In the genomic region with DNA sequence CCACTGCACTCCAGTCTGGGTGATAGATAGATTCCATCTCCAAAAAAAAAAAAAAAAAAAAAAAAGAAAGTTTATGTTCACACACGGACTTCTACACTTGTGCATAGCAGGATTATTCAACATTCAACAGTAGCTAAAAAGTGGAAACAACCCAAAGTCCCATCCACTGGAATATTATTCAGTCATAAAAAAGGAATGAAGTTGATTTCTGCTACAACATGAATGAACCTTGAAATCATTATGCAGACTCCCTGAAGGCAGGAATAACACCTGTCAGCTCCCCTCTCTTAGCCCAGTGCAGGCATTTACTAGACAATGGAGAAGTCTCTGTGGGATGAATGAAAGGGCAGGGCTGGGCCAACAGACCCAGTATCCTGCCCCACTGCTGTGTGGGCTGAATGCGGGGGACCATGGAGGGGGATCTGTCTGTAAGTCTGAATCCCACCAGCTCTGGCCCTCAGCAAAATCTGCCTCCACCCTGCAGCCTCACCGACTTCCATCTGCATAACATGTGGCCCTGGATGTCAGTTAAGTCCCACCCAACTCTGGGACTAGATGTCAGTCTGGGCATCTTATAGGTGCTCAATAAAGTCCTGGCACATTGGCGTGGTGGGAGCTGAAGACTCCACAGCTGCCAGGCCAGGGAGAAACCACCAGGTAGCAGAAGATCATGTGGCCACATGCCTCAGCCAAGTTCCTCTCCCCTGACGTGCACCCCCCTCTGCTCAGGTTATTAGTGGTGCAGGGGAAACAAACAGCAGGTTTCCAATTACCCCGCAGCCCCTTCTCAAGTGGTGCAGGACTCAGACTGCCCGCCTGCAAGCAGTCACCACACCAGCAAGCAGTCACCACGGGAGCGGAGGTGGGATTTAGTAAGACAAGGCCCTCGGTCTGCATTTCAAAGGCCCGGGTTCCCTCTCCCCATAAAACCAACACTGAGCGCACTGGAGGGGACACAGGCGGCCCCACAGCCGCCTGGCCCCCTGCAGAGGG, we compare ENCODE assay signal across 8 cellular contexts. TPM values are rescaled to one million over a fixed set of nuclear protein-coding genes. Genes with fewer than 3 reads are reported as not detected.
DNase-seq lines count a peak whose midpoint lies in the region; ATAC-seq and TF ChIP-seq lines count a peak whose summit lies in the region.

No MANE protein-coding gene starts in this region.

- no peaks in the 10 kb centered on the region for H3K27me3 ChIP-seq in HCT116 (ENCODE audit: insufficient read depth, low read length)
- no peaks in the 10 kb centered on the region for H3K27me3 ChIP-seq in PC-9 (ENCODE audit: insufficient read depth, low read depth)
- no peaks in the 10 kb centered on the region for H3K27me3 ChIP-seq in esophagus squamous epithelium
- no peaks in the 10 kb centered on the region for H3K27me3 ChIP-seq in rectal smooth muscle tissue (ENCODE audit: control insufficient read depth, insufficient read depth, low read length)

- TF ChIP-seq POLR2A in HCT116 (IDR thresholded peaks at IDR 0.05; ENCODE audit: borderline replicate concordance, extremely low read depth, insufficient read depth, insufficient read length) = no peak
- no peak for TF ChIP-seq POLR2A in esophagus squamous epithelium (IDR thresholded peaks at IDR 0.05)

- H3K9me3 Mint-ChIP-seq in endothelial cell (ENCODE audit: unreplicated experiment) = no peaks in the 10 kb centered on the region

- RAD21 ChIA-PET in HCT116 (lab: Charles Lee; ENCODE audit: low non-redundant PET in 1 of 2, low total read pairs in 2 of 2, uncharacterized antibody in 2 of 2, unreplicated experiment in 2 of 2) = no interaction called here

- no TSS peak for BruUV-seq in HCT116 (replicated peaks; lab: Mats Ljungman, UMichigan)
- no TSS peak for BruUV-seq in PC-9 (replicated peaks; lab: Mats Ljungman, UMichigan)

- no peaks in the 10 kb centered on the region for H3K36me3 ChIP-seq in HCT116 (ENCODE audit: control insufficient read depth in 1 of 2, insufficient read depth in 2 of 2, low read length in 2 of 2)
- peaks cover 5% of the 10 kb centered on the region; the same call in 1 of the 2 replicates for H3K36me3 ChIP-seq in PC-9 (ENCODE audit: low read depth)
- peaks cover 0 to 1% (median 0%) of the 10 kb centered on the region in 3 donors for H3K36me3 ChIP-seq in esophagus squamous epithelium
- H3K36me3 ChIP-seq in rectal smooth muscle tissue (ENCODE audit: control insufficient read depth, insufficient read depth, low read length) = no peaks in the 10 kb centered on the region

- in situ Hi-C loops in GM13976 (cut with MboI; ENCODE audit: low sequenced_read_pairs, unreplicated experiment) = no loop called here

- no peak overlapping the region for H3K9ac ChIP-seq in HCT116 (ENCODE audit: low read length)
- H3K9ac ChIP-seq in rectal smooth muscle tissue (ENCODE audit: low read length) = no peak overlapping the region

- H3K9me2 ChIP-seq in HCT116 (ENCODE audit: insufficient read depth) (no peaks in the 10 kb centered on the region), PC-9 (ENCODE audit: insufficient read depth) (no peaks in the 10 kb centered on the region)

- H3K4me3 Mint-ChIP-seq in endothelial cell (ENCODE audit: unreplicated experiment) = no peak overlapping the region

- H3F3A ChIP-seq in PC-9 (ENCODE audit: insufficient read depth, low read depth) = peaks cover 56% of the 10 kb centered on the region

- H3K27me3 Mint-ChIP-seq in endothelial cell (ENCODE audit: unreplicated experiment) = peaks cover 10% of the 10 kb centered on the region

- no peak for DNase-seq in HCT116 (ENCODE audit: low read depth, low spot score)
- no peak for DNase-seq in PC-9
- no peak for DNase-seq in esophagus squamous epithelium (lab: John Stamatoyannopoulos, UW)
- no peak for DNase-seq in GM13976 (ENCODE audit: low spot score)
- DNase-seq in cerebellum (ENCODE audit: low spot score) = no peak
- no peak for DNase-seq in endothelial cell (ENCODE audit: low spot score)

- H3K4me1 Mint-ChIP-seq in endothelial cell (ENCODE audit: unreplicated experiment) = peaks cover 47% of the 10 kb centered on the region

- POLR2A ChIA-PET in HCT116 (lab: Charles Lee) = interaction anchor here (0.8 to 1.7 kb wide), 2 partner anchors 9 to 28 kb away, joined by 3 to 7 read pairs; partner anchors contain the start of gene ZFP36L2
- POLR2A ChIA-PET in PC-9 (lab: Charles Lee; ENCODE audit: unreplicated experiment) = interaction anchor here (0.5 to 0.9 kb wide), 4 partner anchors 11 to 209 kb away, joined by 3 to 24 read pairs (median 8); no protein-coding TSS in a partner anchor

- TF ChIP-seq CTCF in HCT116 (IDR thresholded peaks at IDR 0.05 in 2 of 3, conservative IDR thresholded peaks at IDR 0.05 in 1 of 3; ENCODE audit: borderline replicate concordance in 1 of 3, insufficient read depth in 1 of 3, low read depth in 2 of 3, low read length in 2 of 3) = no peak
- no peak for TF ChIP-seq CTCF in PC-9 (conservative IDR thresholded peaks at IDR 0.05)
- no peak for TF ChIP-seq CTCF in esophagus squamous epithelium (IDR thresholded peaks at IDR 0.05)
- TF ChIP-seq CTCF in GM13976 (IDR thresholded peaks at IDR 0.05; ENCODE audit: borderline replicate concordance, control extremely low read depth, extremely low read depth, insufficient read depth, missing control alignments) = no peak
- TF ChIP-seq CTCF in endothelial cell (IDR thresholded peaks at IDR 0.05; ENCODE audit: unreplicated experiment) = no peak

- no peak for ATAC-seq in HCT116
- no peak for ATAC-seq in HG03196 (IDR thresholded peaks at IDR 0.05; ENCODE audit: unreplicated experiment)

- H4K20me1 ChIP-seq in HCT116 (ENCODE audit: insufficient read depth) = no peaks in the 10 kb centered on the region
- H4K20me1 ChIP-seq in PC-9 (ENCODE audit: insufficient read depth) = 0 out of 2 replicates have a peak, but pooled peaks cover 2% of the 10 kb centered on the region

- H3K27ac Mint-ChIP-seq in endothelial cell (ENCODE audit: unreplicated experiment) = no peak overlapping the region

- H3K36me3 Mint-ChIP-seq in endothelial cell (ENCODE audit: low read depth, unreplicated experiment) = peaks cover 3% of the 10 kb centered on the region

- intact Hi-C loops in HCT116 (cut with micrococcal nuclease) (no loop called here), PC-9 (cut with micrococcal nuclease; ENCODE audit: unreplicated experiment) (loop anchor here (1.0 to 2.0 kb wide), 3 partner anchors 17 to 49 kb away; no protein-coding TSS in a partner anchor), esophagus squamous epithelium (cut with DNase I) (loop anchor here (10.0 kb wide), 1 partner anchor 53 kb away; no protein-coding TSS in a partner anchor)

- H3K27ac ChIP-seq in HCT116 (ENCODE audit: low read depth, low read length) = peak overlapping the region; percentile 90; the same call in 1 of the 2 replicates
- peak overlapping the region; percentile 92 for H3K27ac ChIP-seq in PC-9
- H3K27ac ChIP-seq in esophagus squamous epithelium = peak overlapping the region; percentile 96 to 100 (median 98)
- peak overlapping the region; percentile 100 for H3K27ac ChIP-seq in rectal smooth muscle tissue (ENCODE audit: low read depth, low read length)

- peaks cover 14% of the 10 kb centered on the region for H3K79me2 ChIP-seq in HCT116 (ENCODE audit: insufficient read depth, low read length)
- peaks cover 37% of the 10 kb centered on the region for H3K79me2 ChIP-seq in PC-9 (ENCODE audit: low read depth)

- H3K9me3 ChIP-seq in HCT116 (ENCODE audit: control insufficient read depth in 1 of 2, insufficient read depth in 1 of 2, low read depth in 1 of 2, low read length in 2 of 2) (no peaks in the 10 kb centered on the region), PC-9 (ENCODE audit: insufficient read depth, low read depth) (no peaks in the 10 kb centered on the region), esophagus squamous epithelium (no peaks in the 10 kb centered on the region)

- peaks cover 32 to 49% of the 10 kb centered on the region in 2 experiments for H3K4me1 ChIP-seq in HCT116 (ENCODE audit: control insufficient read depth in 1 of 2, insufficient read depth in 2 of 2, low read length in 2 of 2)
- peaks cover 44% of the 10 kb centered on the region for H3K4me1 ChIP-seq in PC-9 (replicated peaks; ENCODE audit: insufficient read depth)
- H3K4me1 ChIP-seq in esophagus squamous epithelium = peaks cover 41 to 61% (median 43%) of the 10 kb centered on the region in 3 donors
- H3K4me1 ChIP-seq in rectal smooth muscle tissue (ENCODE audit: control insufficient read depth, insufficient read depth, low read length) = peaks cover 34% of the 10 kb centered on the region

- CTCF ChIA-PET in HCT116 (lab: Charles Lee) = no interaction called here
- CTCF ChIA-PET in PC-9 (lab: Charles Lee) = interaction anchor here (0.6 to 0.7 kb wide), 3 partner anchors 12 to 236 kb away, joined by 4 to 10 read pairs (median 5); no protein-coding TSS in a partner anchor

- H3K4me2 ChIP-seq in HCT116 (ENCODE audit: low read length) = no peak overlapping the region
- peak overlapping the region; percentile 99 for H3K4me2 ChIP-seq in PC-9

- WGBS in esophagus squamous epithelium, 2 donors = 53 to 62% methylated on average over 9 to 12 of the region's 14 CpGs

- no peak for TF ChIP-seq RAD21 in HCT116 (IDR thresholded peaks at IDR 0.05; ENCODE audit: low read depth)

- H2AFZ ChIP-seq in HCT116 (ENCODE audit: low read depth, low read length, poor library complexity, severe bottlenecking) (no peak overlapping the region), PC-9 (no peak overlapping the region)

- no peak overlapping the region for H3K4me3 ChIP-seq in HCT116 (replicated peaks in 1 of 2; ENCODE audit: low read depth in 1 of 2, low read length in 2 of 2)
- H3K4me3 ChIP-seq in PC-9 = no peak overlapping the region
- H3K4me3 ChIP-seq in esophagus squamous epithelium = peak overlapping the region in 1 of 4 donors; percentile 79
- peak overlapping the region; percentile 1 for H3K4me3 ChIP-seq in rectal smooth muscle tissue (ENCODE audit: low read length)

TF ChIP-seq in HCT116, 20 proteins besides CTCF, POLR2A, EP300 and RAD21 (continues in another document):
- TF ChIP-seq EZH2 (IDR thresholded peaks at IDR 0.05) = no peak
- no peak for TF ChIP-seq SRF (IDR thresholded peaks at IDR 0.05; ENCODE audit: low read depth)
- TF ChIP-seq JUND (IDR thresholded peaks at IDR 0.05) = no peak
- no peak for TF ChIP-seq SP1 (IDR thresholded peaks at IDR 0.05; ENCODE audit: low read depth)
- no peak for TF ChIP-seq CBX3 (IDR thresholded peaks at IDR 0.05; ENCODE audit: low read depth)

RNA-seq across cellular contexts. Expression of gene ZFP36L2, which starts 8.9 kb away (rescaled TPM):
- total RNA-seq in HCT116 (2021; ENCODE audit: unreplicated experiment) (30.3 TPM), PC-9 (2021) (31.3 and 34.3 TPM in 2 replicates), esophagus squamous epithelium (10 to 100 TPM; 26.6 to 87.7 (median 41.8) TPM), cerebellum (6.6 TPM), endothelial cell (ENCODE audit: unreplicated experiment) (72.1 TPM)
- 15.7 and 29.3 TPM in 2 replicates for polyA plus RNA-seq in HCT116 (2012)
